24 cellular contexts compared by ENCODE assay signal in genomic region chr16:56312556-56312955, GRCh38.
"Had no signal": no experiment of that assay in that cellular context is flagged by ENCODE, and none has a peak within 500 bp of the region (broad histone marks: within the 10 kb centered on the region; RNA-seq: fewer than 3 reads in every experiment).

No MANE protein-coding gene starts in this region.

- H3K27me3 Mint-ChIP-seq: activated CD4-positive, alpha-beta memory T cell treated with anti-CD3 and anti-CD28 coated beads for 36 hours had no signal

- H3K27ac ChIP-seq: ascending aorta, cardiac muscle cell, SJSA1, VCaP had no signal

- H3K36me3 ChIP-seq: ascending aorta, cardiac muscle cell, SJSA1 had no signal

- H3K27me3 ChIP-seq: ascending aorta, cardiac muscle cell, SJSA1 had no signal

- H3K4me1 ChIP-seq: ascending aorta, SJSA1 had no signal

- H3K9me3 ChIP-seq: ascending aorta, SJSA1 had no signal

- FAIRE-seq: K562 had no signal

- H3K9me3 Mint-ChIP-seq: activated CD4-positive, alpha-beta memory T cell treated with anti-CD3 and anti-CD28 coated beads for 36 hours; activated naive CD8-positive, alpha-beta T cell treated with anti-CD3 and anti-CD28 coated beads for 36 hours had no signal

- H3K4me3 Mint-ChIP-seq: activated B cell treated with CpG ODN at 0.5 μM for 24 hours; activated CD4-positive, alpha-beta memory T cell treated with anti-CD3 and anti-CD28 coated beads for 36 hours; activated CD8-positive, alpha-beta memory T cell treated with anti-CD3 and anti-CD28 coated beads, Interleukin-2, amount 10 ng/mL, durations not matched to agents 7 days and 5 days; activated naive CD8-positive, alpha-beta T cell treated with anti-CD3 and anti-CD28 coated beads for 36 hours had no signal

- DNase-seq: activated B cell treated with CpG ODN at 0.5 μM for 24 hours; activated CD4-positive, alpha-beta memory T cell treated with anti-CD3 and anti-CD28 coated beads for 36 hours; activated CD4-positive, alpha-beta T cell treated with anti-CD3 and anti-CD28 coated beads for 4 hours; activated CD4-positive, alpha-beta T cell treated with anti-CD3 and anti-CD28 coated beads, Interleukin-2, amount 50 U/mL, for 1 hour; activated CD4-positive, CD25-positive, alpha-beta regulatory T cell treated with anti-CD3 and anti-CD28 coated beads, Interleukin-2, amount 50 U/mL, for 72 hours; activated CD8-positive, alpha-beta memory T cell treated with anti-CD3 and anti-CD28 coated beads for 24 hours; activated CD8-positive, alpha-beta memory T cell treated with anti-CD3 and anti-CD28 coated beads, Interleukin-2, amount 10 ng/mL, durations not matched to agents 7 days and 5 days; activated CD8-positive, alpha-beta memory T cell treated with anti-CD3 and anti-CD28 coated beads, Interleukin-2, amount 50 U/mL, for 48 hours; activated effector memory CD4-positive, alpha-beta T cell treated with Interleukin-2 at 50 U/mL for 16 hours; activated naive CD4-positive, alpha-beta T cell treated with anti-CD3 and anti-CD28 coated beads, Interleukin-2, amount 50 U/mL, for 16 hours; activated naive CD8-positive, alpha-beta T cell treated with anti-CD3 and anti-CD28 coated beads for 36 hours; activated T-cell treated with anti-CD3 and anti-CD28 coated beads, Interleukin-2, amount 50 U/mL, for 48 hours; amniotic stem cell; NCI-H1694; NCI-H1930; NCI-H524 treated with DMSO at 0.1 percent for 48 hours; T-helper 1 cell; T-helper 2 cell; T-helper 9 cell had no signal

- H3K4me1 Mint-ChIP-seq: activated CD8-positive, alpha-beta memory T cell treated with anti-CD3 and anti-CD28 coated beads, Interleukin-2, amount 10 ng/mL, durations not matched to agents 7 days and 5 days had no signal

- H3K27ac Mint-ChIP-seq: activated B cell treated with CpG ODN at 0.5 μM for 24 hours; activated CD4-positive, alpha-beta memory T cell treated with anti-CD3 and anti-CD28 coated beads for 36 hours; activated CD8-positive, alpha-beta memory T cell treated with anti-CD3 and anti-CD28 coated beads, Interleukin-2, amount 10 ng/mL, durations not matched to agents 7 days and 5 days; activated naive CD8-positive, alpha-beta T cell treated with anti-CD3 and anti-CD28 coated beads for 36 hours had no signal

- H3K36me3 Mint-ChIP-seq: activated CD4-positive, alpha-beta memory T cell treated with anti-CD3 and anti-CD28 coated beads for 36 hours; activated CD8-positive, alpha-beta memory T cell treated with anti-CD3 and anti-CD28 coated beads, Interleukin-2, amount 10 ng/mL, durations not matched to agents 7 days and 5 days; activated naive CD8-positive, alpha-beta T cell treated with anti-CD3 and anti-CD28 coated beads for 36 hours had no signal

- H3K4me3 ChIP-seq: ascending aorta, cardiac muscle cell, K562, SJSA1 had no signal
